17 cellular contexts compared by ENCODE assay signal in the genomic region with DNA sequence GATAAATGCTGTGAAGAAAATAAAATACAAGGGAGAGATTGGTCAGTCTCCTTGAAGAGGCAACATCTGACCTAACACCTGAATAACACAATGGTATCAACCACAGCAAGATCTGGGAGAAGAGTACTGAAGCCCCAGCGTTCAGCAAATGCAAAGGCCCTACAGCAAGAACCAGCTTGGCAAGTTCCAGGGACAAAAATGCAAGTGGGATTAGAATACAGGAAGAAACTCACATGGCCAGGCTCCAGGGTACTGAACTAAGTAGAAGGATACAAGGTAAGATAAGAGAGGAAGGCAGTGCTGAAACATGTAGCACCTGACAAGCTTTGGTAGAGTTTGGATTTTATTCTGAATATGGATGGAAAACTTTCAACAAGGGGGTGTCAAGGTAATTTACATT. TPM values are rescaled to one million over a fixed set of nuclear protein-coding genes. Genes with fewer than 3 reads are reported as not detected.
A peak's percentile ranks its signal among the peaks of the same experiment; 100 is the strongest.
DNase-seq lines count a peak whose midpoint lies in the region; ATAC-seq, FAIRE-seq and TF ChIP-seq lines count a peak whose summit lies in the region.
"Had no signal": no experiment of that assay in that cellular context is flagged by ENCODE, and none has a peak within 500 bp of the region (broad histone marks: within the 10 kb centered on the region; RNA-seq: fewer than 3 reads in every experiment).

No MANE protein-coding gene starts in this region.

- BruUV-seq in GM12878 (replicated peaks; lab: Mats Ljungman, UMichigan): no TSS peak

- H3K4me3 ChIP-seq in GM23248: no peak overlapping the region
- peak overlapping the region; percentile 42; the same call in 1 of the 2 replicates for H3K4me3 ChIP-seq in GM12878
- H3K4me3 ChIP-seq in smooth muscle cell: no peak overlapping the region

- CTCF ChIA-PET in GM12878 (lab: Yijun Ruan, JAX): interaction anchor here (1.0 to 2.2 kb wide), 6 partner anchors 9 to 166 kb away, joined by 3 to 10 read pairs (median 4); no protein-coding TSS in a partner anchor

- no peak overlapping the region for H3K4me2 ChIP-seq in GM23248 (ENCODE audit: unreplicated experiment)
- no peak overlapping the region for H3K4me2 ChIP-seq in GM12878 (ENCODE audit: control insufficient read depth, insufficient read depth)
- peak overlapping the region; percentile 3 for H3K4me2 ChIP-seq in smooth muscle cell
- H3K4me2 ChIP-seq: SK-N-SH had no signal

- no peaks in the 10 kb centered on the region for H3K9me3 ChIP-seq in GM23248 (ENCODE audit: low read depth)
- H3K9me3 ChIP-seq in GM12878 (replicated peaks; ENCODE audit: control insufficient read depth, insufficient read depth, low read length): no peaks in the 10 kb centered on the region
- H3K9me3 ChIP-seq in smooth muscle cell (replicated peaks; ENCODE audit: low read depth): no peaks in the 10 kb centered on the region
- H3K9me3 ChIP-seq: SK-N-SH had no signal

- DNase-seq in GM23248 (peak; percentile 10), GM12878 (ENCODE audit: low read depth, low spot score) (no peak), iPS-NIHi11 (ENCODE audit: low spot score) (peak; percentile 26), smooth muscle cell (lab: John Stamatoyannopoulos, UW; ENCODE audit: unreplicated experiment) (no peak), AG08396 (ENCODE audit: low spot score) (no peak)
- DNase-seq: activated CD4-positive, alpha-beta memory T cell treated with anti-CD3 and anti-CD28 coated beads, Interleukin-2, amount 10 ng/mL, durations not matched to agents 7 days and 5 days; COR-L47; NCI-H1105; NCI-H774; SK-N-SH; substantia nigra had no signal

- 0 out of 2 replicates have a peak, but pooled peaks cover 5% of the 10 kb centered on the region for H3K36me3 ChIP-seq in GM23248 (ENCODE audit: low read depth)
- no peaks in the 10 kb centered on the region for H3K36me3 ChIP-seq in GM12878 (ENCODE audit: control insufficient read depth in 2 of 2, insufficient read depth in 2 of 2, low read length in 1 of 2)
- no peaks in the 10 kb centered on the region for H3K36me3 ChIP-seq in smooth muscle cell (ENCODE audit: low read depth)

- H2AFZ ChIP-seq in GM23248 (no peak overlapping the region), GM12878 (ENCODE audit: control insufficient read depth, low read depth, low read length) (no peak overlapping the region), smooth muscle cell (ENCODE audit: low read depth) (no peak overlapping the region)
- H2AFZ ChIP-seq: parathyroid adenoma had no signal

- no peak for TF ChIP-seq EP300 in GM12878 (IDR thresholded peaks at IDR 0.05; ENCODE audit: borderline replicate concordance in 1 of 2, control insufficient read depth in 1 of 2, low read depth in 2 of 2, low read length in 2 of 2)

- POLR2A ChIA-PET in GM12878 (lab: Charles Lee): interaction anchor here (0.6 to 10.7 kb wide), 4 partner anchors 9 to 108 kb away, joined by 4 to 129 read pairs (median 12); a partner anchor contains a TSS

- no peaks in the 10 kb centered on the region for H3K27me3 ChIP-seq in GM23248 (replicated peaks; ENCODE audit: insufficient read depth)
- no peaks in the 10 kb centered on the region for H3K27me3 ChIP-seq in GM12878 (replicated peaks in 1 of 2; ENCODE audit: control insufficient read depth in 2 of 2, insufficient read depth in 2 of 2, low read length in 1 of 2)
- no peaks in the 10 kb centered on the region for H3K27me3 ChIP-seq in smooth muscle cell (ENCODE audit: low read depth)

- H3K9ac ChIP-seq in GM23248 (no peak overlapping the region), GM12878 (ENCODE audit: control insufficient read depth, insufficient read depth, low read length) (no peak overlapping the region), smooth muscle cell (ENCODE audit: low read depth) (no peak overlapping the region)
- H3K9ac ChIP-seq: parathyroid adenoma, SK-N-SH had no signal

- no peak for TF ChIP-seq RAD21 in GM12878 (IDR thresholded peaks at IDR 0.05; ENCODE audit: insufficient read depth, low read depth, low read length)

- in situ Hi-C loops in GM23248 (cut with MboI): loop anchor here (10.0 kb wide), 1 partner anchor 160 kb away; no protein-coding TSS in a partner anchor
- in situ Hi-C loops in GM12878 (cut with MboI): loop anchor here (10.0 kb wide), 1 partner anchor 570 kb away; no protein-coding TSS in a partner anchor

- H3K27ac ChIP-seq in GM23248 (no peak overlapping the region), GM12878 (ENCODE audit: control insufficient read depth, insufficient read depth) (no peak overlapping the region), smooth muscle cell (ENCODE audit: low read depth) (no peak overlapping the region)
- H3K27ac ChIP-seq: parathyroid adenoma had no signal

- TF ChIP-seq CTCF in GM12878 (IDR thresholded peaks at IDR 0.05 in 2 of 3, conservative IDR thresholded peaks at IDR 0.05 in 1 of 3; ENCODE audit: control insufficient read depth in 2 of 3, extremely low read depth in 1 of 3, insufficient read depth in 1 of 3, low read depth in 3 of 3, low read length in 3 of 3): no peak
- TF ChIP-seq CTCF in smooth muscle cell (IDR thresholded peaks at IDR 0.05; ENCODE audit: borderline replicate concordance, insufficient read depth, poor library complexity, severe bottlenecking): no peak

- RAD21 ChIA-PET in GM12878 (lab: Charles Lee; ENCODE audit: unreplicated experiment): interaction anchor here (1.0 to 13.2 kb wide), 7 partner anchors 10 to 169 kb away, joined by 3 to 217 read pairs (median 4); no protein-coding TSS in a partner anchor

- ATAC-seq in GM12878 (no peak), HG03378 (IDR thresholded peaks at IDR 0.05; ENCODE audit: unreplicated experiment) (no peak), GM18505 (IDR thresholded peaks at IDR 0.05; ENCODE audit: unreplicated experiment) (no peak), GM18861 (IDR thresholded peaks at IDR 0.05; ENCODE audit: unreplicated experiment) (no peak)
- ATAC-seq: activated naive CD4-positive, alpha-beta T cell treated with anti-CD3 and anti-CD28 coated beads, Interleukin-2, amount 50 U/mL, for 72 hours had no signal

- H3K4me1 ChIP-seq in GM23248 (ENCODE audit: insufficient read depth) (peaks cover 21% of the 10 kb centered on the region), GM12878 (ENCODE audit: control insufficient read depth, insufficient read depth, low read length) (peaks cover 14% of the 10 kb centered on the region), smooth muscle cell (ENCODE audit: low read depth) (peaks cover 11% of the 10 kb centered on the region)
- H3K4me1 ChIP-seq: parathyroid adenoma had no signal

- TF ChIP-seq POLR2A in GM12878 (IDR thresholded peaks at IDR 0.05; ENCODE audit: low read depth, low read length) (no peak), GM18505 (IDR thresholded peaks at IDR 0.05; ENCODE audit: borderline replicate concordance, extremely low read depth, insufficient read depth, insufficient read length) (no peak)

- no peak for FAIRE-seq in GM12878 (lab: Jason Lieb, UNC)
- FAIRE-seq: islet of Langerhans had no signal

- H3F3A ChIP-seq in GM23248 (ENCODE audit: insufficient read depth): peaks cover 22% of the 10 kb centered on the region
- no peaks in the 10 kb centered on the region for H3F3A ChIP-seq in smooth muscle cell (ENCODE audit: low read depth)

- 95 to 100% methylated on average over 1 of the region's 1 CpG for WGBS in GM23248 (ENCODE audit: low coverage in 1 of 2, low lambda C conversion rate in 2 of 2, missing lambda C conversion rate in 2 of 2), 2 experiments
- WGBS in GM12878 (ENCODE audit: insufficient coverage, insufficient replicate concordance, low lambda C conversion rate, missing lambda C conversion rate): 100% methylated on average over 1 of the region's 1 CpG
- WGBS in smooth muscle cell (ENCODE audit: low lambda C conversion rate): 11% methylated on average over 1 of the region's 1 CpG

- H3K79me2 ChIP-seq in GM23248 (ENCODE audit: insufficient read depth): peaks cover 87% of the 10 kb centered on the region
- H3K79me2 ChIP-seq in GM12878 (ENCODE audit: control insufficient read depth, insufficient read depth, low read length): peaks cover 17% of the 10 kb centered on the region
- H3K79me2 ChIP-seq in smooth muscle cell (ENCODE audit: low read depth): peaks cover 47% of the 10 kb centered on the region
- H3K79me2 ChIP-seq: parathyroid adenoma had no signal

- SMC1A ChIA-PET in GM12878 (lab: Charles Lee; ENCODE audit: uncharacterized antibody, unreplicated experiment): interaction anchor here (0.5 to 9.7 kb wide), 10 partner anchors 11 to 562 kb away, joined by 3 to 109 read pairs (median 4); no protein-coding TSS in a partner anchor

- no peaks in the 10 kb centered on the region for H4K20me1 ChIP-seq in GM23248 (ENCODE audit: insufficient read depth)
- no peaks in the 10 kb centered on the region for H4K20me1 ChIP-seq in GM12878 (ENCODE audit: control insufficient read depth, insufficient read depth)
- no peaks in the 10 kb centered on the region for H4K20me1 ChIP-seq in smooth muscle cell (ENCODE audit: low read depth)

- H3K9me2 ChIP-seq in GM23248 (ENCODE audit: insufficient read depth): no peaks in the 10 kb centered on the region
- H3K9me2 ChIP-seq: SK-N-SH had no signal

- intact Hi-C loops in GM12878 (cut with micrococcal nuclease; ENCODE audit: unreplicated experiment): loop anchor here (5.0 kb wide), 3 partner anchors 168 to 342 kb away; a partner anchor contains a TSS

TF ChIP-seq in GM12878, 131 proteins besides CTCF, POLR2A, EP300 and RAD21 (continues in another document):
- TF ChIP-seq ZSCAN29 (IDR thresholded peaks at IDR 0.05) (no peak), KLF5 (IDR thresholded peaks at IDR 0.05; ENCODE audit: partially characterized antibody) (no peak), FOXK2 (IDR thresholded peaks at IDR 0.05) (no peak)

RNA-seq across cellular contexts. Expression of a gene that starts 3.6 kb away (rescaled TPM):
- total RNA-seq in GM23248 (2014; rRNA removed; shearing (Covaris generic)): 54.5 and 67.5 TPM in 2 replicates
- 147 and 157 TPM in 2 replicates for polyA plus RNA-seq in GM23248 (2016; fragmentation: Nextera tagmentation; extraction: Ambion mirVana)
- total RNA-seq in GM12878 (2013; cell fraction: nucleolus; rRNA removed): 18.3 and 21.1 TPM in 2 replicates
- total RNA-seq in GM12878 (2014; rRNA removed): 125 and 226 TPM in 2 replicates
- total RNA-seq in GM12878 (2014; rRNA removed; fragmentation: Illumina TruSeq; extraction: Trizol): 184 and 186 TPM in 2 replicates
- 182 and 190 TPM in 2 replicates for total RNA-seq in GM12878 (2021)
- 31.2 TPM for polyA plus RNA-seq in GM12878 (2011; ENCODE audit: low read depth)
- polyA plus RNA-seq in GM12878 (2011; rRNA removed): 475 and 622 TPM in 2 replicates
- polyA plus RNA-seq in GM12878 (2011; cell fraction: cytosol; rRNA removed): 192 and 213 TPM in 2 replicates
- 94.6 and 109 TPM in 2 replicates for polyA plus RNA-seq in GM12878 (2011; cell fraction: nucleus; rRNA removed)
- polyA plus RNA-seq in GM12878 (2012): 72.3 and 88.3 TPM in 2 replicates
- 208 and 257 TPM in 2 replicates for polyA plus RNA-seq in GM12878 (2014; fragmentation: Illumina TruSeq; extraction: Trizol)
- polyA plus RNA-seq in GM12878 (2014; fragmentation: Nextera tagmentation; extraction: Ambion mirVana): 100 to 1,000 TPM; 585 to 671 TPM
- polyA plus RNA-seq in GM12878 (2014; rRNA removed): 92.3 and 161 TPM in 2 replicates
- 100 to 1,000 TPM; 144 to 173 TPM for polyA plus RNA-seq in GM12878 (2016; fragmentation: Nextera tagmentation; extraction: Ambion mirVana)
- polyA minus RNA-seq in GM12878 (2011; rRNA and poly(A)+ RNA removed): 420 and 536 TPM in 2 replicates
- polyA minus RNA-seq in GM12878 (2011; cell fraction: cytosol; rRNA and poly(A)+ RNA removed): 87.4 and 119 TPM in 2 replicates
- polyA minus RNA-seq in GM12878 (2011; cell fraction: nucleus; rRNA and poly(A)+ RNA removed): 10.2 and 13.1 TPM in 2 replicates
- 45.0 and 55.9 TPM in 2 replicates for total RNA-seq in smooth muscle cell
- polyA plus RNA-seq in smooth muscle cell: 47.4 and 48.0 TPM in 2 replicates

Comparison
In these comparisons a context has a peak if more than half of its experiments do, and no peak if none do; other contexts are left out.
1. DNase-seq: peak in GM23248 (single experiment) and iPS-NIHi11 (single experiment); none in GM12878 (single experiment), smooth muscle cell (single experiment) and AG08396 (single experiment).